ENCODE assay signal across 8 cellular contexts in the genomic region with DNA sequence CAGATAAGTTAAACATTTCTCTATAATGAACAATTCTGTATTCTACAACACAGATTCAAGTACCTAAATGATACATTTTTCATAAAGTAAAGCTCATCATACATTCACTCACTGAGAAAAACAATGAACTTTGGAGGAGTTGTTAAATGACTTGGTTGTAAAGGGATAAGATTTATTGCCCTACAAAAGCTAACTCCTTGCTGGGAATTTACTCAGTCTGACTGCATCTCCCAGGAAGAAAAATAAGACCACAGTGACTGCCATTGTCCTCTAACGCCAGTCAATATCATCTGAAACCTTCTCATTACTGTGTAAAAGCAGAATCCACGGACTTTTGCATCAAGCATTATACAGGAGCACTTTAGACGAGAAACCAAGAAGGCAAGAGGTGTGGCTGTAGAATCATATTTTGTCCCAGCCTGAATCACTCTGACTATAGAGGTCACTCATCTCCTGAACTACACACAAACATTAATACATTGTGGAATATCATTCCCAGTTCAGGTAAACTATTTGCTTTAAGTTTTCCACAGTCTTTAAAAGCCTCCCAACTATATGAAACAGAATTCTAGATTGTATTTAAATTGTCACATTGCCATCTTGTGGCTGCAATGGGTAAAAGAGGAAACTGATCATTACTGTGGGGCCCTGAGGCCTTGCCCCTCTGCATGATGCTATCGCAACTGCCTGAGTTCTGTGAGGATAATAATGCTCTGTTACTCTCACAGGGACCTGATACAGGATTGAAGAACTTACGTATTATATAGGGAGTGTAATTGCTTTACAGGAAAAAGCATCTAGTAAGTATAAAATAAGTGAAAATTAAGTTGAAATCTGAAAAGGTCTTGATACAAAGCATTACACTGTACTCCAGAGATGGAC.
A peak's percentile ranks its signal among the peaks of the same experiment; 100 is the strongest.
DNase-seq lines count a peak whose midpoint lies in the region; ATAC-seq and TF ChIP-seq lines count a peak whose summit lies in the region.

No MANE protein-coding gene starts in this region.

- H3K36me3 Mint-ChIP-seq in CD8-positive, alpha-beta T cell: no peaks in the 10 kb centered on the region

- H3K27me3 Mint-ChIP-seq in CD8-positive, alpha-beta T cell (ENCODE audit: low read depth): no peaks in the 10 kb centered on the region

- WGBS in mesendoderm (ENCODE audit: extremely low coverage, insufficient coverage, low lambda C conversion rate): no CpG with 5 or more reads among the region's 5 CpGs

- no peaks in the 10 kb centered on the region for H3K9me3 ChIP-seq in CD8-positive, alpha-beta T cell (ENCODE audit: low read length)

- no peak overlapping the region for H2BK15ac ChIP-seq in mesendoderm (replicated peaks; ENCODE audit: low read depth)

- no peaks in the 10 kb centered on the region for H3K4me1 Mint-ChIP-seq in CD8-positive, alpha-beta T cell (ENCODE audit: low read depth)

- H3K23ac ChIP-seq in mesendoderm (ENCODE audit: low read length): no peak overlapping the region

- no peaks in the 10 kb centered on the region for H3K4me1 ChIP-seq in CD8-positive, alpha-beta T cell (ENCODE audit: insufficient read depth, low read length)
- H3K4me1 ChIP-seq in mesendoderm (ENCODE audit: control insufficient read depth, low read depth, low read length): no peaks in the 10 kb centered on the region

- no peak overlapping the region for H4K5ac ChIP-seq in mesendoderm (ENCODE audit: low read length)

- no peak for DNase-seq in CD8-positive, alpha-beta T cell
- DNase-seq in NCI-H345 (lab: John Stamatoyannopoulos, UW): peak; percentile 27
- DNase-seq in astrocyte of the hippocampus (ENCODE audit: low read depth, low spot score): peak; percentile 58
- DNase-seq in mesendoderm: peak; percentile 66
- DNase-seq in GF-D8 (lab: John Stamatoyannopoulos, UW): no peak
- no peak for DNase-seq in cortex of kidney (lab: John Stamatoyannopoulos, UW)

- no peaks in the 10 kb centered on the region for H3K79me2 ChIP-seq in mesendoderm (ENCODE audit: control insufficient read depth, insufficient read depth, low read length)

- peak; percentile 36 for TF ChIP-seq CTCF in CD8-positive, alpha-beta T cell (IDR thresholded peaks at IDR 0.05)

- H3K18ac ChIP-seq in mesendoderm (ENCODE audit: low read length): no peak overlapping the region

- no peak overlapping the region for H3K4me2 ChIP-seq in mesendoderm (ENCODE audit: low read length)

- no peak overlapping the region for H3K4me3 ChIP-seq in CD8-positive, alpha-beta T cell (ENCODE audit: low read depth, low read length)
- no peak overlapping the region for H3K4me3 ChIP-seq in mesendoderm (ENCODE audit: low read length)

- H3K9me3 Mint-ChIP-seq in CD8-positive, alpha-beta T cell: no peaks in the 10 kb centered on the region

- H2AK5ac ChIP-seq in mesendoderm (ENCODE audit: low read length): no peak overlapping the region

- no peak overlapping the region for H3K56ac ChIP-seq in mesendoderm (ENCODE audit: low read length)

- peak; percentile 59 for ATAC-seq in CD8-positive, alpha-beta T cell
- ATAC-seq in GM18519 (IDR thresholded peaks at IDR 0.05; ENCODE audit: low FRiP score, unreplicated experiment) (peak; percentile 94), HG02938 (IDR thresholded peaks at IDR 0.05; ENCODE audit: unreplicated experiment) (peak; percentile 77)

- H3K4me3 Mint-ChIP-seq in CD8-positive, alpha-beta T cell: no peak overlapping the region

- H3K27ac Mint-ChIP-seq in CD8-positive, alpha-beta T cell: no peak overlapping the region

- H3K27ac ChIP-seq in CD8-positive, alpha-beta T cell (ENCODE audit: low read depth, low read length): no peak overlapping the region
- no peak overlapping the region for H3K27ac ChIP-seq in mesendoderm (ENCODE audit: low read depth, low read length)

- H2BK120ac ChIP-seq in mesendoderm (ENCODE audit: low read depth, low read length): no peak overlapping the region

- POLR2A ChIA-PET in CD8-positive, alpha-beta T cell (lab: Charles Lee): no interaction called here

- no peaks in the 10 kb centered on the region for H3K27me3 ChIP-seq in CD8-positive, alpha-beta T cell (ENCODE audit: insufficient read depth, low read length)
- H3K27me3 ChIP-seq in mesendoderm (ENCODE audit: insufficient read depth, low read length, poor library complexity): no peaks in the 10 kb centered on the region

- H3K36me3 ChIP-seq in CD8-positive, alpha-beta T cell (ENCODE audit: insufficient read depth, low read length): no peaks in the 10 kb centered on the region
- H3K36me3 ChIP-seq in mesendoderm (ENCODE audit: control insufficient read depth, insufficient read depth, low read length): no peaks in the 10 kb centered on the region

- intact Hi-C loops in CD8-positive, alpha-beta T cell (cut with DNase I, micrococcal nuclease): no loop called here

- no peak overlapping the region for H2BK5ac ChIP-seq in mesendoderm (ENCODE audit: low read length)

- CTCF ChIA-PET in CD8-positive, alpha-beta T cell (lab: Charles Lee): no interaction called here

- no peak overlapping the region for H3K4ac ChIP-seq in mesendoderm (ENCODE audit: low read depth, low read length)

- no peak overlapping the region for H4K8ac ChIP-seq in mesendoderm (ENCODE audit: low read depth, low read length)

- no peak overlapping the region for H3K9ac ChIP-seq in mesendoderm (ENCODE audit: low read length)

- no peaks in the 10 kb centered on the region for H3K79me1 ChIP-seq in mesendoderm (ENCODE audit: low read length)

Comparison
In these comparisons a context has a peak if more than half of its experiments do, and no peak if none do; other contexts are left out.
1. DNase-seq: peak in NCI-H345 (single experiment), astrocyte of the hippocampus (single experiment) and mesendoderm (single experiment); none in CD8-positive, alpha-beta T cell (0 of 7), GF-D8 (single experiment) and cortex of kidney (single experiment).
2. Peak in every context shown above with its lines, with median percentiles within 50 percentile points of each other: ATAC-seq.